24 cellular contexts compared by ENCODE assay signal in genomic region chr15:25803541-25803940, GRCh38. TPM values are rescaled to one million over a fixed set of nuclear protein-coding genes. Genes with fewer than 3 reads are reported as not detected.
"Had no signal": no experiment of that assay in that cellular context is flagged by ENCODE, and none has a peak within 500 bp of the region (broad histone marks: within the 10 kb centered on the region; RNA-seq: fewer than 3 reads in every experiment).

No MANE protein-coding gene starts in this region.

- DNase-seq: activated CD4-positive, alpha-beta T cell treated with anti-CD3 and anti-CD28 coated beads for 4 hours; activated CD8-positive, alpha-beta memory T cell treated with anti-CD3 and anti-CD28 coated beads, Interleukin-2, amount 50 U/mL, for 4 hours; activated CD8-positive, alpha-beta T cell treated with anti-CD3 and anti-CD28 coated beads for 36 hours; activated gamma-delta T cell; activated naive CD4-positive, alpha-beta T cell treated with anti-CD3 and anti-CD28 coated beads for 36 hours; amygdala; brain microvascular endothelial cell; KG1; NCI-H1048; NCI-H146; NCI-H187 treated with DMSO at 0.1 percent for 48 hours; NCI-H2171 treated with DMSO at 0.1 percent for 48 hours; NCI-H226; NCI-H510A; NCI-H526 treated with DMSO at 0.1 percent for 48 hours; NCI-H82; OCI-M1; Peyer's patch; SHP77 treated with DMSO at 0.1 percent for 48 hours had no signal

- H3K27ac ChIP-seq: brain microvascular endothelial cell, cardiac muscle cell, Peyer's patch had no signal

- H3K27me3 Mint-ChIP-seq: activated CD8-positive, alpha-beta T cell treated with anti-CD3 and anti-CD28 coated beads for 36 hours; activated naive CD8-positive, alpha-beta T cell had no signal

- H3K4me3 Mint-ChIP-seq: activated CD8-positive, alpha-beta T cell treated with anti-CD3 and anti-CD28 coated beads for 36 hours; activated naive CD4-positive, alpha-beta T cell treated with anti-CD3 and anti-CD28 coated beads for 36 hours; activated naive CD8-positive, alpha-beta T cell; T-helper 1 cell treated with Interleukin-12 subunit alpha and Interleukin-12 subunit beta and Interleukin-4 antibody, amounts not matched to agents 30 μg/mL and 1 μg/mL, for 36 hours had no signal

- H3K9me3 Mint-ChIP-seq: activated CD8-positive, alpha-beta T cell treated with anti-CD3 and anti-CD28 coated beads for 36 hours; activated naive CD4-positive, alpha-beta T cell treated with anti-CD3 and anti-CD28 coated beads for 36 hours; T-helper 1 cell treated with Interleukin-12 subunit alpha and Interleukin-12 subunit beta and Interleukin-4 antibody, amounts not matched to agents 30 μg/mL and 1 μg/mL, for 36 hours had no signal

- H3K4me3 ChIP-seq: cardiac muscle cell, Peyer's patch had no signal

- H3K27ac Mint-ChIP-seq: activated CD8-positive, alpha-beta T cell treated with anti-CD3 and anti-CD28 coated beads for 36 hours; activated naive CD4-positive, alpha-beta T cell treated with anti-CD3 and anti-CD28 coated beads for 36 hours; activated naive CD8-positive, alpha-beta T cell; T-helper 1 cell treated with Interleukin-12 subunit alpha and Interleukin-12 subunit beta and Interleukin-4 antibody, amounts not matched to agents 30 μg/mL and 1 μg/mL, for 36 hours had no signal

- H3K27me3 ChIP-seq: brain microvascular endothelial cell, cardiac muscle cell, Peyer's patch had no signal

- H3K4me1 ChIP-seq: Peyer's patch had no signal

- ATAC-seq: activated CD4-positive, CD25-positive, alpha-beta regulatory T cell treated with anti-CD3 and anti-CD28 coated beads, Interleukin-2, amount 50 U/mL, for 24 hours; activated CD8-positive, alpha-beta T cell treated with anti-CD3 and anti-CD28 coated beads for 36 hours had no signal

- H3K36me3 ChIP-seq: brain microvascular endothelial cell, cardiac muscle cell, Peyer's patch had no signal

RNA-seq across cellular contexts. Expression of gene ATP10A, which starts 59.6 kb away (rescaled TPM):
- total RNA-seq: cardiac muscle cell, M059J had no signal
- polyA plus RNA-seq: cardiac muscle cell had no signal
